ENCODE assay signal across 16 cellular contexts in genomic region chr1:36344395-36344680, GRCh38.
"Had no signal": no experiment of that assay in that cellular context is flagged by ENCODE, and none has a peak within 500 bp of the region (broad histone marks: within the 10 kb centered on the region; RNA-seq: fewer than 3 reads in every experiment).

No MANE protein-coding gene starts in this region.

- H3K9me3 Mint-ChIP-seq: mesothelial cell of epicardium; natural killer cell treated with Interleukin-12 subunit alpha and Interleukin-12 subunit beta and Interleukin-15 and Interleukin-18, amount 100 ng/mL, for 72 hours; stimulated activated naive CD8-positive, alpha-beta T cell treated with anti-CD3 and anti-CD28 coated beads, Interleukin-15, amount 100 ng/mL, for 72 hours had no signal

- H3K36me3 Mint-ChIP-seq: activated naive CD8-positive, alpha-beta T cell had no signal

- H3K4me2 ChIP-seq: hepatocyte had no signal

- ATAC-seq: esophagus mucosa; left colon; natural killer cell treated with Interleukin-12 subunit alpha and Interleukin-12 subunit beta and Interleukin-15 and Interleukin-18, amount 100 ng/mL, for 72 hours; stimulated activated naive CD8-positive, alpha-beta T cell treated with anti-CD3 and anti-CD28 coated beads, Interleukin-15, amount 100 ng/mL, for 72 hours had no signal

- H3K4me3 ChIP-seq: hepatocyte, lung had no signal

- H3K27me3 ChIP-seq: hepatocyte had no signal

- H2AFZ ChIP-seq: hepatocyte had no signal

- H3K27me3 Mint-ChIP-seq: activated naive CD8-positive, alpha-beta T cell; natural killer cell treated with Interleukin-12 subunit alpha and Interleukin-12 subunit beta and Interleukin-15 and Interleukin-18, amount 100 ng/mL, for 72 hours; stimulated activated naive CD8-positive, alpha-beta T cell treated with anti-CD3 and anti-CD28 coated beads, Interleukin-15, amount 100 ng/mL, for 72 hours had no signal

- H3K27ac ChIP-seq: hepatocyte had no signal

- H3K27ac Mint-ChIP-seq: mesothelial cell of epicardium had no signal

- H3K4me3 Mint-ChIP-seq: activated naive CD8-positive, alpha-beta T cell; mesothelial cell of epicardium; natural killer cell treated with Interleukin-12 subunit alpha and Interleukin-12 subunit beta and Interleukin-15 and Interleukin-18, amount 100 ng/mL, for 72 hours; stimulated activated naive CD8-positive, alpha-beta T cell treated with anti-CD3 and anti-CD28 coated beads, Interleukin-15, amount 100 ng/mL, for 72 hours had no signal

- H3K4me1 Mint-ChIP-seq: mesothelial cell of epicardium had no signal

- DNase-seq: activated CD4-positive, CD25-positive, alpha-beta regulatory T cell treated with anti-CD3 and anti-CD28 coated beads, Interleukin-2, amount 50 U/mL, for 72 hours; activated CD8-positive, alpha-beta memory T cell treated with anti-CD3 and anti-CD28 coated beads for 24 hours; activated CD8-positive, alpha-beta memory T cell treated with anti-CD3 and anti-CD28 coated beads, Interleukin-2, amount 50 U/mL, for 48 hours; activated gamma-delta T cell; activated T-cell treated with anti-CD3 and anti-CD28 coated beads, Interleukin-2, amount 50 U/mL, for 48 hours; effector CD8-positive, alpha-beta T cell; left colon; occipital lobe; stimulated activated naive CD8-positive, alpha-beta T cell treated with anti-CD3 and anti-CD28 coated beads, Interleukin-15, amount 100 ng/mL, for 72 hours; T1000 had no signal
